18 cellular contexts compared by ENCODE assay signal in the genomic region with DNA sequence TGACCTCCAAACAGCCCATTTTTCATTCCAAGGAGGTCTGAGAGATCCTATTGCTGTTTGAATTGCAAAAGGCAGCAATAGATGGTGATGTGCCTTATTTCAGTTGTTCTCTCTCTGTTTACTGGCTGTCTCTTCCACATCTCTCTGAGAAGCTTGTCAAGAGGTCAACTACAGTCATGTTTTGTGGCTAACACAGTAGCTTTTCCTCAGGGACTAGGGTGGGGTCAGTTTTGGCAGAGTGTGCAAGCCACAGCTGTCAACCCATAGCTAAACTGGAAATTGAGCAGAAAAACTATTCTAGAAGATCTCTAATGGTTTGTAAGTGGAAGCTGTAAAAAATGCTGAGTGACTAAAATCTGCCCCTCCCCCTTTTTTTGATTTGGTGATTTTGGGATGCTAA.
DNase-seq lines count a peak whose midpoint lies in the region; ATAC-seq, FAIRE-seq and TF ChIP-seq lines count a peak whose summit lies in the region.
"Had no signal": no experiment of that assay in that cellular context is flagged by ENCODE, and none has a peak within 500 bp of the region (broad histone marks: within the 10 kb centered on the region; RNA-seq: fewer than 3 reads in every experiment).

No MANE protein-coding gene starts in this region.

- no peak overlapping the region for H3K4me3 Mint-ChIP-seq in chondrocyte (ENCODE audit: unreplicated experiment)
- H3K4me3 Mint-ChIP-seq: activated CD4-positive, alpha-beta T cell treated with anti-CD3 and anti-CD28 coated beads, Interleukin-2, amount 10 ng/mL, durations not matched to agents 7 days and 5 days had no signal

- H3K9me3 ChIP-seq in heart right ventricle: peaks cover 0 to 7% (median 0%) of the 10 kb centered on the region in 11 donors
- H3K9me3 ChIP-seq: adrenal gland had no signal

- in situ Hi-C loops in astrocyte of the spinal cord (cut with HindIII; ENCODE audit: low sequenced_read_pairs): no loop called here

- peaks cover 24% of the 10 kb centered on the region for H3K36me3 Mint-ChIP-seq in chondrocyte (ENCODE audit: low read depth)

- H3K4me1 Mint-ChIP-seq in chondrocyte (ENCODE audit: low read depth): peaks cover 15% of the 10 kb centered on the region

- no peaks in the 10 kb centered on the region for H3K27me3 ChIP-seq in heart right ventricle
- H3K27me3 ChIP-seq: adrenal gland had no signal

- peaks cover 5% of the 10 kb centered on the region for H3K9me3 Mint-ChIP-seq in chondrocyte (ENCODE audit: low read depth)

- H3K36me3 ChIP-seq in heart right ventricle: peaks cover 0 to 40% (median 14%) of the 10 kb centered on the region in 9 donors

- peaks cover 0 to 21% (median 11%) of the 10 kb centered on the region in 9 donors for H3K4me1 ChIP-seq in heart right ventricle

- TF ChIP-seq CTCF in astrocyte of the spinal cord (IDR thresholded peaks at IDR 0.05; ENCODE audit: low read depth, low read length): no peak
- TF ChIP-seq CTCF in heart right ventricle (IDR thresholded peaks at IDR 0.05): no peak
- TF ChIP-seq CTCF in lower leg skin (IDR thresholded peaks at IDR 0.05): no peak
- TF ChIP-seq CTCF in chondrocyte (IDR thresholded peaks at IDR 0.05): no peak

- no peak overlapping the region for H3K27ac Mint-ChIP-seq in chondrocyte (ENCODE audit: unreplicated experiment)
- H3K27ac Mint-ChIP-seq: activated CD4-positive, alpha-beta T cell treated with anti-CD3 and anti-CD28 coated beads, Interleukin-2, amount 10 ng/mL, durations not matched to agents 7 days and 5 days; progenitor cell of endocrine pancreas had no signal

- DNase-seq in AG08395 (ENCODE audit: low spot score) (peak; percentile 20), GM18507 (ENCODE audit: extremely low spot score, insufficient read length, low read depth) (no peak), astrocyte of the spinal cord (ENCODE audit: low read depth, low spot score) (peak; percentile 21), heart right ventricle (peak; percentile 36 to 57), lower leg skin (ENCODE audit: low spot score in 2 of 2) (no peak), chondrocyte (ENCODE audit: low spot score) (no peak)
- no peak for DNase-seq in activated naive CD4-positive, alpha-beta T cell treated with Interleukin-2 at 50 U/mL for 16 hours
- DNase-seq: activated CD4-positive, alpha-beta T cell treated with anti-CD3 and anti-CD28 coated beads, Interleukin-2, amount 10 ng/mL, durations not matched to agents 7 days and 5 days; activated T-cell treated with anti-CD3 and anti-CD28 coated beads, Interleukin-2, amount 50 U/mL, for 1 hour; adrenal gland; AML-193; left colon; NCI-H1694; NCI-H446 treated with DMSO at 0.1 percent for 48 hours had no signal

- no peak for TF ChIP-seq POLR2A in lower leg skin (IDR thresholded peaks at IDR 0.05)

- H3K4me3 ChIP-seq in astrocyte of the spinal cord (ENCODE audit: low read depth, low read length) (no peak overlapping the region), heart right ventricle (no peak overlapping the region), lower leg skin (ENCODE audit: low read depth, poor library complexity, severe bottlenecking) (no peak overlapping the region)
- H3K4me3 ChIP-seq: adrenal gland, coronary artery had no signal

- intact Hi-C loops in heart right ventricle (cut with DNase I) (loop anchor here in 1 of 10 donors (10.0 kb wide), 1 partner anchor 106 kb away; no protein-coding TSS in a partner anchor), lower leg skin (cut with DNase I; ENCODE audit: low total_unique reads) (loop anchor here (10.0 kb wide), 1 partner anchor 276 kb away; no protein-coding TSS in a partner anchor)

- peak; percentile 36 for FAIRE-seq in GM18507 (lab: Jason Lieb, UNC)
- FAIRE-seq: D721Med had no signal

- peak in 7 of 8 donors; percentile 76 to 96 (median 90) for ATAC-seq in heart right ventricle
- no peak for ATAC-seq in esophagus mucosa
- ATAC-seq: left colon had no signal

- peak overlapping the region in 1 of 10 donors; percentile 46 for H3K27ac ChIP-seq in heart right ventricle
- H3K27ac ChIP-seq: adrenal gland, coronary artery had no signal

- no peaks in the 10 kb centered on the region for H3K27me3 Mint-ChIP-seq in chondrocyte (ENCODE audit: low read depth)
- H3K27me3 Mint-ChIP-seq: progenitor cell of endocrine pancreas had no signal

Comparison
In these comparisons a context has a peak if more than half of its experiments do, and no peak if none do; other contexts are left out.
1. DNase-seq: peak in AG08395 (single experiment), astrocyte of the spinal cord (single experiment) and heart right ventricle (2 of 2); none in GM18507 (single experiment), lower leg skin (0 of 2), chondrocyte (single experiment) and activated naive CD4-positive, alpha-beta T cell treated with Interleukin-2 at 50 U/mL for 16 hours (single experiment).